ENCODE assay signal across 15 cellular contexts in genomic region chr5:11143456-11144267, GRCh38.
A peak's percentile ranks its signal among the peaks of the same experiment; 100 is the strongest.
DNase-seq lines count a peak whose midpoint lies in the region; ATAC-seq, FAIRE-seq and TF ChIP-seq lines count a peak whose summit lies in the region.
"Had no signal": no experiment of that assay in that cellular context is flagged by ENCODE, and none has a peak within 500 bp of the region (broad histone marks: within the 10 kb centered on the region; RNA-seq: fewer than 3 reads in every experiment).

No MANE protein-coding gene starts in this region.

- TF ChIP-seq RAD21 in GM12878 (IDR thresholded peaks at IDR 0.05; ENCODE audit: insufficient read depth, low read depth, low read length), result no peak

- in situ Hi-C loops in GM12878 (cut with MboI), result no loop called here

- no peaks in the 10 kb centered on the region for H3K4me1 ChIP-seq in GM12878 (ENCODE audit: control insufficient read depth, insufficient read depth, low read length)
- H3K4me1 ChIP-seq: heart right ventricle had no signal

- H3K79me2 ChIP-seq in GM12878 (ENCODE audit: control insufficient read depth, insufficient read depth, low read length), result no peaks in the 10 kb centered on the region

- no peak overlapping the region for H3K9ac ChIP-seq in GM12878 (ENCODE audit: control insufficient read depth, insufficient read depth, low read length)

- RAD21 ChIA-PET in GM12878 (lab: Charles Lee; ENCODE audit: unreplicated experiment), result interaction anchor here (1.0 kb wide), 1 partner anchor 157 kb away, joined by 3 read pairs; no protein-coding TSS in a partner anchor

- DNase-seq in GM12878 (ENCODE audit: low read depth, low spot score) (no peak), NCI-H524 (lab: John Stamatoyannopoulos, UW) (no peak), DMS79 (lab: John Stamatoyannopoulos, UW) (no peak)
- DNase-seq: CD4-positive, alpha-beta memory T cell; effector memory CD8-positive, alpha-beta T cell; heart right ventricle; NCI-H187; T1000 had no signal

- TF ChIP-seq POLR2A in GM18505 (IDR thresholded peaks at IDR 0.05; ENCODE audit: borderline replicate concordance, extremely low read depth, insufficient read depth, insufficient read length) (no peak), GM12878 (IDR thresholded peaks at IDR 0.05; ENCODE audit: low read depth, low read length) (no peak)

- 0% methylated on average over 3 of the region's 3 CpGs for WGBS in GM12878 (ENCODE audit: insufficient coverage, insufficient replicate concordance, low lambda C conversion rate, missing lambda C conversion rate)

- TF ChIP-seq EP300 in GM12878 (IDR thresholded peaks at IDR 0.05; ENCODE audit: borderline replicate concordance in 1 of 2, control insufficient read depth in 1 of 2, low read depth in 2 of 2, low read length in 2 of 2), result no peak

- no peaks in the 10 kb centered on the region; a peak in 2 of 4 replicates for H3K27me3 ChIP-seq in GM12878 (replicated peaks in 1 of 2; ENCODE audit: control insufficient read depth in 2 of 2, insufficient read depth in 2 of 2, low read length in 1 of 2)
- H3K27me3 ChIP-seq: heart right ventricle had no signal

- CTCF ChIA-PET in GM12878 (lab: Yijun Ruan, JAX), result no interaction called here

- peak; percentile 75 for ATAC-seq in GM18505 (IDR thresholded peaks at IDR 0.05; ENCODE audit: unreplicated experiment)
- ATAC-seq in GM19351 (IDR thresholded peaks at IDR 0.05; ENCODE audit: unreplicated experiment), result peak; percentile 51
- peak; percentile 70 for ATAC-seq in HG03095 (IDR thresholded peaks at IDR 0.05; ENCODE audit: unreplicated experiment)
- ATAC-seq in GM12878, result peak; percentile 48
- no peak for ATAC-seq in HG02884 (IDR thresholded peaks at IDR 0.05; ENCODE audit: unreplicated experiment)
- ATAC-seq in HG03457 (IDR thresholded peaks at IDR 0.05; ENCODE audit: unreplicated experiment), result no peak
- ATAC-seq: effector memory CD8-positive, alpha-beta T cell; heart right ventricle; Panc1 had no signal

- no peak for TF ChIP-seq CTCF in GM12878 (IDR thresholded peaks at IDR 0.05 in 2 of 3, conservative IDR thresholded peaks at IDR 0.05 in 1 of 3; ENCODE audit: control insufficient read depth in 2 of 3, extremely low read depth in 1 of 3, insufficient read depth in 1 of 3, low read depth in 3 of 3, low read length in 3 of 3)

- H4K20me1 ChIP-seq in GM12878 (ENCODE audit: control insufficient read depth, insufficient read depth), result no peaks in the 10 kb centered on the region

- SMC1A ChIA-PET in GM12878 (lab: Charles Lee; ENCODE audit: uncharacterized antibody, unreplicated experiment), result no interaction called here

- POLR2A ChIA-PET in GM12878 (lab: Charles Lee), result no interaction called here

- no TSS peak for BruUV-seq in GM12878 (replicated peaks; lab: Mats Ljungman, UMichigan)

- no peak overlapping the region for H3K4me2 ChIP-seq in GM12878 (ENCODE audit: control insufficient read depth, insufficient read depth)

- no peak overlapping the region for H2AFZ ChIP-seq in GM12878 (ENCODE audit: control insufficient read depth, low read depth, low read length)

- intact Hi-C loops in GM12878 (cut with micrococcal nuclease; ENCODE audit: unreplicated experiment), result no loop called here

- H3K27ac ChIP-seq in GM12878 (ENCODE audit: control insufficient read depth, insufficient read depth), result no peak overlapping the region
- H3K27ac ChIP-seq: heart right ventricle had no signal

- no peak overlapping the region for H3K4me3 ChIP-seq in GM12878
- H3K4me3 ChIP-seq: heart right ventricle had no signal

- no peak for FAIRE-seq in GM12878 (lab: Jason Lieb, UNC)
- FAIRE-seq: H1 had no signal

- no peaks in the 10 kb centered on the region for H3K36me3 ChIP-seq in GM12878 (ENCODE audit: control insufficient read depth in 2 of 2, insufficient read depth in 2 of 2, low read length in 1 of 2)
- H3K36me3 ChIP-seq: heart right ventricle had no signal

- H3K9me3 ChIP-seq in GM12878 (replicated peaks; ENCODE audit: control insufficient read depth, insufficient read depth, low read length), result no peaks in the 10 kb centered on the region
- H3K9me3 ChIP-seq: heart right ventricle had no signal

TF ChIP-seq in GM12878, 131 proteins besides CTCF, POLR2A, EP300 and RAD21:
- no peak for TF ChIP-seq POLR2AphosphoS5 (IDR thresholded peaks at IDR 0.05; ENCODE audit: low read length)
- TF ChIP-seq SRF (IDR thresholded peaks at IDR 0.05; ENCODE audit: low read depth in 2 of 2, low read length in 2 of 2), result no peak
- TF ChIP-seq, protein P1, sequence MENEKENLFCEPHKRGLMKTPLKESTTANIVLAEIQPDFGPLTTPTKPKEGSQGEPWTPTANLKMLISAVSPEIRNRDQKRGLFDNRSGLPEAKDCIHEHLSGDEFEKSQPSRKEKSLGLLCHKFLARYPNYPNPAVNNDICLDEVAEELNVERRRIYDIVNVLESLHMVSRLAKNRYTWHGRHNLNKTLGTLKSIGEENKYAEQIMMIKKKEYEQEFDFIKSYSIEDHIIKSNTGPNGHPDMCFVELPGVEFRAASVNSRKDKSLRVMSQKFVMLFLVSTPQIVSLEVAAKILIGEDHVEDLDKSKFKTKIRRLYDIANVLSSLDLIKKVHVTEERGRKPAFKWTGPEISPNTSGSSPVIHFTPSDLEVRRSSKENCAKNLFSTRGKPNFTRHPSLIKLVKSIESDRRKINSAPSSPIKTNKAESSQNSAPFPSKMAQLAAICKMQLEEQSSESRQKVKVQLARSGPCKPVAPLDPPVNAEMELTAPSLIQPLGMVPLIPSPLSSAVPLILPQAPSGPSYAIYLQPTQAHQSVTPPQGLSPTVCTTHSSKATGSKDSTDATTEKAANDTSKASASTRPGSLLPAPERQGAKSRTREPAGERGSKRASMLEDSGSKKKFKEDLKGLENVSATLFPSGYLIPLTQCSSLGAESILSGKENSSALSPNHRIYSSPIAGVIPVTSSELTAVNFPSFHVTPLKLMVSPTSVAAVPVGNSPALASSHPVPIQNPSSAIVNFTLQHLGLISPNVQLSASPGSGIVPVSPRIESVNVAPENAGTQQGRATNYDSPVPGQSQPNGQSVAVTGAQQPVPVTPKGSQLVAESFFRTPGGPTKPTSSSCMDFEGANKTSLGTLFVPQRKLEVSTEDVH (IDR thresholded peaks at IDR 0.05; ENCODE audit: low read depth, partially characterized antibody), result no peak
- no peak for TF ChIP-seq PRDM15 (CRISPR knock-in tag; IDR thresholded peaks at IDR 0.05)
- TF ChIP-seq RUNX3 (IDR thresholded peaks at IDR 0.05; ENCODE audit: low read length), result no peak
- TF ChIP-seq JUNB (IDR thresholded peaks at IDR 0.05), result no peak
- TF ChIP-seq MLLT1 (IDR thresholded peaks at IDR 0.05), result no peak
- no peak for TF ChIP-seq HCFC1 (IDR thresholded peaks at IDR 0.05; ENCODE audit: low read length)
- no peak for TF ChIP-seq BMI1 (IDR thresholded peaks at IDR 0.05; ENCODE audit: borderline replicate concordance)
- TF ChIP-seq, protein P2, sequence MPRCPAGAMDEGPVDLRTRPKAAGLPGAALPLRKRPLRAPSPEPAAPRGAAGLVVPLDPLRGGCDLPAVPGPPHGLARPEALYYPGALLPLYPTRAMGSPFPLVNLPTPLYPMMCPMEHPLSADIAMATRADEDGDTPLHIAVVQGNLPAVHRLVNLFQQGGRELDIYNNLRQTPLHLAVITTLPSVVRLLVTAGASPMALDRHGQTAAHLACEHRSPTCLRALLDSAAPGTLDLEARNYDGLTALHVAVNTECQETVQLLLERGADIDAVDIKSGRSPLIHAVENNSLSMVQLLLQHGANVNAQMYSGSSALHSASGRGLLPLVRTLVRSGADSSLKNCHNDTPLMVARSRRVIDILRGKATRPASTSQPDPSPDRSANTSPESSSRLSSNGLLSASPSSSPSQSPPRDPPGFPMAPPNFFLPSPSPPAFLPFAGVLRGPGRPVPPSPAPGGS (IDR thresholded peaks at IDR 0.05; ENCODE audit: borderline replicate concordance, insufficient read depth, low read depth, low read length, poor library complexity, severe bottlenecking), result no peak
TF ChIP-seq in GM12878: peak in this region for 0.

Comparison
In these comparisons a context has a peak if more than half of its experiments do, and no peak if none do; other contexts are left out.
1. ATAC-seq: peak in GM18505 (single experiment), GM19351 (single experiment), HG03095 (single experiment) and GM12878 (single experiment); none in HG02884 (single experiment) and HG03457 (single experiment).